10 cellular contexts compared by ENCODE assay signal in the genomic region with DNA sequence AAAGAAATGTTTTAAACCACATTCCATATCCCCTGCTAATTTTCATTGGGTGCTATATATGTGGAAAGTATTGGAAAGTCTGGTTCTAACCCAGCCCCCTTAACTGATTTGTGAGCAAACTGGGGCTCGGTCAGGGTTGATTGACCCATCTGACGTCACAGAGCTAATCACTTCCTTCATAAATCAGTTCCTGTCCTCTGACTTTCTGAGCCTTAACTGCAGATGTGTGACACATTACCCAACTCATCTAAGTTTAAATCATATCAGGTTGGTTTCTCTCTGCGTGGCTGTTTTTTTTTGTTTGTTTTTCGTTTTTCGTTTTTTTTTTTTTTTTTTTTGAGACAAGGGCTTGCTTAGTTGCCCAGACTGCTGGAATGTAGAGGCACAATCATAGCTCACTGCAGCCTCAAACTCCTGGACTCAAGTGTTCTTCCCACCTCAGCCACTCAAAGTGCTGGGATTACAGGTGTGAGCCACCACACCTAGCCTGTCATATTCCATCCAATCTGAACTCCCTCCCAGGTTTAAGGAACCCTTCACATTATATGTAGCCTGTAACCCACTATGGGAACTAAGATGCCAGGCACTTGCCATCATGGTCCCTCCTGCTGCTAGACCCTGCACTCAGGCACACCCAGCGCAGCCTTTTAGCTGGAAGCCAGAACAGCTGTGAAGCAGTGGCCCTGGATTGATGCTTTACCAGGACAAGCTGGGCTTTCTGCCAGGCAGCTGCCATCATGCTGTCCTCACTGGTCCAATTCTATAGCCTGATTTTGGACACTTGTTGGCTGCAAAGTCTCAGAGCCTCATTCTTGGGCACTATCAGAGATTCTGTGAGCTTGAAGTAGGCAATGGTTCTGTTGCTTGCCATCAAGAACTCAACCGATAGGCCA. TPM values are rescaled to one million over a fixed set of nuclear protein-coding genes. Genes with fewer than 3 reads are reported as not detected.
DNase-seq lines count a peak whose midpoint lies in the region; ATAC-seq and TF ChIP-seq lines count a peak whose summit lies in the region.
"Had no signal": no experiment of that assay in that cellular context is flagged by ENCODE, and none has a peak within 500 bp of the region (broad histone marks: within the 10 kb centered on the region; RNA-seq: fewer than 3 reads in every experiment).

No MANE protein-coding gene starts in this region.

- ATAC-seq in GM18508 (IDR thresholded peaks at IDR 0.05; ENCODE audit: insufficient read depth, unreplicated experiment) (peak; percentile 55), GM21526 (IDR thresholded peaks at IDR 0.05; ENCODE audit: low FRiP score, unreplicated experiment) (peak; percentile 70), HG03354 (IDR thresholded peaks at IDR 0.05; ENCODE audit: poor library complexity, severe bottlenecking, unreplicated experiment) (peak; percentile 76), foreskin keratinocyte (no peak)
- ATAC-seq in CD4-positive, alpha-beta T cell (ENCODE audit: poor library complexity), result no peak

- H3K9me3 ChIP-seq in CD4-positive, alpha-beta T cell (ENCODE audit: control insufficient read depth, low read length), result no peaks in the 10 kb centered on the region

- TF ChIP-seq CTCF in fibroblast of mammary gland (conservative IDR thresholded peaks at IDR 0.05; ENCODE audit: control insufficient read depth, insufficient read depth, low read depth, low read length) (no peak), foreskin keratinocyte (conservative IDR thresholded peaks at IDR 0.05) (no peak)
- TF ChIP-seq CTCF in CD4-positive, alpha-beta T cell (IDR thresholded peaks at IDR 0.05), result no peak

- CTCF ChIA-PET in CD4-positive, alpha-beta T cell (lab: Charles Lee), result interaction anchor here (0.7 kb wide), 1 partner anchor 29 kb away, joined by 4 read pairs; no protein-coding TSS in a partner anchor

- H3K4me3 Mint-ChIP-seq in CD4-positive, alpha-beta T cell, result no peak overlapping the region
- H3K4me3 Mint-ChIP-seq: natural killer cell treated with Interleukin-12 subunit alpha and Interleukin-12 subunit beta and Interleukin-15 and Interleukin-18, amount 100 ng/mL, for 72 hours had no signal

- no peaks in the 10 kb centered on the region for H3K4me1 Mint-ChIP-seq in CD4-positive, alpha-beta T cell (ENCODE audit: low read depth)

- POLR2A ChIA-PET in CD4-positive, alpha-beta T cell (lab: Charles Lee), result no interaction called here

- H3K27ac Mint-ChIP-seq in CD4-positive, alpha-beta T cell, result no peak overlapping the region
- H3K27ac Mint-ChIP-seq: natural killer cell treated with Interleukin-12 subunit alpha and Interleukin-12 subunit beta and Interleukin-15 and Interleukin-18, amount 100 ng/mL, for 72 hours had no signal

- no peak overlapping the region for H3K4me3 ChIP-seq in fibroblast of mammary gland (ENCODE audit: control insufficient read depth, low read depth, low read length)

- H3K27me3 ChIP-seq in CD4-positive, alpha-beta T cell (ENCODE audit: control insufficient read depth, insufficient read depth, low read length), result no peaks in the 10 kb centered on the region
- no peaks in the 10 kb centered on the region for H3K27me3 ChIP-seq in foreskin keratinocyte

- H3K36me3 Mint-ChIP-seq in CD4-positive, alpha-beta T cell (ENCODE audit: low read depth), result no peaks in the 10 kb centered on the region
- H3K36me3 Mint-ChIP-seq: natural killer cell treated with Interleukin-12 subunit alpha and Interleukin-12 subunit beta and Interleukin-15 and Interleukin-18, amount 100 ng/mL, for 72 hours had no signal

- intact Hi-C loops in CD4-positive, alpha-beta T cell (cut with DNase I, micrococcal nuclease), result no loop called here

- peak; percentile 41 for DNase-seq in fibroblast of mammary gland (ENCODE audit: low read depth)
- no peak for DNase-seq in CD4-positive, alpha-beta T cell
- no peak for DNase-seq in T1000 (lab: John Stamatoyannopoulos, UW)
- DNase-seq in NCI-H510A (lab: John Stamatoyannopoulos, UW), result no peak
- DNase-seq in foreskin keratinocyte, result no peak
- DNase-seq: T-helper 9 cell had no signal

- no peaks in the 10 kb centered on the region for H3K9me3 Mint-ChIP-seq in CD4-positive, alpha-beta T cell
- H3K9me3 Mint-ChIP-seq: natural killer cell treated with Interleukin-12 subunit alpha and Interleukin-12 subunit beta and Interleukin-15 and Interleukin-18, amount 100 ng/mL, for 72 hours had no signal

- H3K4me1 ChIP-seq in foreskin keratinocyte, result no peaks in the 10 kb centered on the region

- H3K27ac ChIP-seq in CD4-positive, alpha-beta T cell (ENCODE audit: low read depth, low read length), result no peak overlapping the region
- H3K27ac ChIP-seq in foreskin keratinocyte, result no peak overlapping the region

- H3K27me3 Mint-ChIP-seq in CD4-positive, alpha-beta T cell, result peaks cover 18% of the 10 kb centered on the region

RNA-seq across cellular contexts. Expression of a gene that starts 6.9 kb away (rescaled TPM):
- total RNA-seq in CD4-positive, alpha-beta T cell, result 100 to 1,000 TPM; 117 to 125 TPM
- total RNA-seq in foreskin keratinocyte, result 39.7 and 41.6 TPM in 2 replicates
- 10.3 and 11.6 TPM in 2 replicates for polyA plus RNA-seq in foreskin keratinocyte

Comparison
In these comparisons a context has a peak if more than half of its experiments do, and no peak if none do; other contexts are left out.
1. ATAC-seq: peak in GM18508 (single experiment), GM21526 (single experiment) and HG03354 (single experiment); none in CD4-positive, alpha-beta T cell (single experiment) and foreskin keratinocyte (single experiment).